Comparison of ENCODE assay signal across 1 cellular context in genomic region chr6:37972994-37973757, GRCh38.
TF ChIP-seq lines count a peak whose summit lies in the region.

No MANE protein-coding gene starts in this region.

TF ChIP-seq in K562, 482 proteins besides CTCF, POLR2A, EP300 and RAD21 (continued from another document and continues in another):
- TF ChIP-seq, protein P1, sequence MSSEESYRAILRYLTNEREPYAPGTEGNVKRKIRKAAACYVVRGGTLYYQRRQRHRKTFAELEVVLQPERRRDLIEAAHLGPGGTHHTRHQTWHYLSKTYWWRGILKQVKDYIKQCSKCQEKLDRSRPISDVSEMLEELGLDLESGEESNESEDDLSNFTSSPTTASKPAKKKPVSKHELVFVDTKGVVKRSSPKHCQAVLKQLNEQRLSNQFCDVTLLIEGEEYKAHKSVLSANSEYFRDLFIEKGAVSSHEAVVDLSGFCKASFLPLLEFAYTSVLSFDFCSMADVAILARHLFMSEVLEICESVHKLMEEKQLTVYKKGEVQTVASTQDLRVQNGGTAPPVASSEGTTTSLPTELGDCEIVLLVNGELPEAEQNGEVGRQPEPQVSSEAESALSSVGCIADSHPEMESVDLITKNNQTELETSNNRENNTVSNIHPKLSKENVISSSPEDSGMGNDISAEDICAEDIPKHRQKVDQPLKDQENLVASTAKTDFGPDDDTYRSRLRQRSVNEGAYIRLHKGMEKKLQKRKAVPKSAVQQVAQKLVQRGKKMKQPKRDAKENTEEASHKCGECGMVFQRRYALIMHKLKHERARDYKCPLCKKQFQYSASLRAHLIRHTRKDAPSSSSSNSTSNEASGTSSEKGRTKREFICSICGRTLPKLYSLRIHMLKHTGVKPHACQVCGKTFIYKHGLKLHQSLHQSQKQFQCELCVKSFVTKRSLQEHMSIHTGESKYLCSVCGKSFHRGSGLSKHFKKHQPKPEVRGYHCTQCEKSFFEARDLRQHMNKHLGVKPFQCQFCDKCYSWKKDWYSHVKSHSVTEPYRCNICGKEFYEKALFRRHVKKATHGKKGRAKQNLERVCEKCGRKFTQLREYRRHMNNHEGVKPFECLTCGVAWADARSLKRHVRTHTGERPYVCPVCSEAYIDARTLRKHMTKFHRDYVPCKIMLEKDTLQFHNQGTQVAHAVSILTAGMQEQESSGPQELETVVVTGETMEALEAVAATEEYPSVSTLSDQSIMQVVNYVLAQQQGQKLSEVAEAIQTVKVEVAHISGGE (CRISPR knock-in tag; IDR thresholded peaks at IDR 0.05), result no peak
- no peak for TF ChIP-seq MXI1 (IDR thresholded peaks at IDR 0.05; ENCODE audit: low read depth, low read length)
- TF ChIP-seq MECOM (CRISPR knock-in tag; IDR thresholded peaks at IDR 0.05), result peak; percentile 84
- TF ChIP-seq ZNF121 (CRISPR knock-in tag; conservative IDR thresholded peaks at IDR 0.05), result no peak
- 0 out of 2 replicates have a peak, but pooled peaks have one; percentile 15 for TF ChIP-seq GABPA (tag; conservative IDR thresholded peaks at IDR 0.05; ENCODE audit: low read depth)
- peak; percentile 96 for TF ChIP-seq ZNF589 (CRISPR knock-in tag; IDR thresholded peaks at IDR 0.05; ENCODE audit: low read depth)
- no peak for TF ChIP-seq KLF10 (CRISPR knock-in tag; IDR thresholded peaks at IDR 0.05)
- no peak for TF ChIP-seq FOXM1 (IDR thresholded peaks at IDR 0.05; ENCODE audit: low read depth)
- TF ChIP-seq FOXM1 (CRISPR knock-in tag; IDR thresholded peaks at IDR 0.05; ENCODE audit: low read depth), result no peak
- TF ChIP-seq CBFA2T2 (conservative IDR thresholded peaks at IDR 0.05), result no peak
- peak; percentile 66; the same call in 1 of the 2 replicates for TF ChIP-seq ELF2 (CRISPR knock-in tag; IDR thresholded peaks at IDR 0.05)
- peak; percentile 10; the same call in 1 of the 2 replicates for TF ChIP-seq ID3 (CRISPR knock-in tag; IDR thresholded peaks at IDR 0.05)
- TF ChIP-seq ID3 (tag; IDR thresholded peaks at IDR 0.05), result no peak
- TF ChIP-seq NR2C1 (IDR thresholded peaks at IDR 0.05), result no peak
- TF ChIP-seq NR2C1 (tag; IDR thresholded peaks at IDR 0.05), result peak; percentile 70
- no peak for TF ChIP-seq ZNF174 (CRISPR knock-in tag; IDR thresholded peaks at IDR 0.05)
- no peak for TF ChIP-seq ZNF263 (CRISPR knock-in tag; IDR thresholded peaks at IDR 0.05; ENCODE audit: borderline replicate concordance)
- TF ChIP-seq ZHX1 (conservative IDR thresholded peaks at IDR 0.05; ENCODE audit: low read length), result no peak
- TF ChIP-seq ZNF282 (CRISPR knock-in tag; IDR thresholded peaks at IDR 0.05), result no peak
- TF ChIP-seq SNIP1 (IDR thresholded peaks at IDR 0.05; ENCODE audit: low read depth), result no peak
- 0 out of 2 replicates have a peak, but pooled peaks have one; percentile 20 for TF ChIP-seq TEAD4 (IDR thresholded peaks at IDR 0.05; ENCODE audit: low read length)
- no peak for TF ChIP-seq TEAD4 (CRISPR knock-in tag; IDR thresholded peaks at IDR 0.05; ENCODE audit: borderline replicate concordance)
- TF ChIP-seq MYNN (IDR thresholded peaks at IDR 0.05), result no peak
- TF ChIP-seq MYNN (CRISPR knock-in tag; IDR thresholded peaks at IDR 0.05), result no peak
- peak; percentile 43 for TF ChIP-seq CEBPB (tag; IDR thresholded peaks at IDR 0.05)
- no peak for TF ChIP-seq ZFP91 (CRISPR knock-in tag; IDR thresholded peaks at IDR 0.05)
- TF ChIP-seq EP400 (IDR thresholded peaks at IDR 0.05), result peak; percentile 68
- TF ChIP-seq RBM14 (IDR thresholded peaks at IDR 0.05; ENCODE audit: borderline replicate concordance, insufficient read depth, low read depth, low read length), result no peak
- TF ChIP-seq, protein P2, sequence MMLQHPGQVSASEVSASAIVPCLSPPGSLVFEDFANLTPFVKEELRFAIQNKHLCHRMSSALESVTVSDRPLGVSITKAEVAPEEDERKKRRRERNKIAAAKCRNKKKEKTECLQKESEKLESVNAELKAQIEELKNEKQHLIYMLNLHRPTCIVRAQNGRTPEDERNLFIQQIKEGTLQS (IDR thresholded peaks at IDR 0.05), result peak; percentile 87
- TF ChIP-seq, protein P2 (CRISPR knock-in tag; conservative IDR thresholded peaks at IDR 0.05), result no peak
- TF ChIP-seq ZFP1 (CRISPR knock-in tag; IDR thresholded peaks at IDR 0.05), result no peak
- no peak for TF ChIP-seq RERE (CRISPR knock-in tag; IDR thresholded peaks at IDR 0.05; ENCODE audit: borderline replicate concordance)
- peak; percentile 81 for TF ChIP-seq POLR2H (tag; IDR thresholded peaks at IDR 0.05; ENCODE audit: low read depth)
- TF ChIP-seq SREBF2 (CRISPR knock-in tag; IDR thresholded peaks at IDR 0.05), result no peak
- no peak for TF ChIP-seq ETV6 (IDR thresholded peaks at IDR 0.05; ENCODE audit: borderline replicate concordance in 1 of 2, low read depth in 2 of 2, low read length in 1 of 2)
- TF ChIP-seq ETV6 (CRISPR knock-in tag; IDR thresholded peaks at IDR 0.05; ENCODE audit: borderline replicate concordance), result no peak
- TF ChIP-seq CEBPG (CRISPR knock-in tag; IDR thresholded peaks at IDR 0.05), result peak; percentile 96
- peak; percentile 87 to 98 for TF ChIP-seq CEBPG (tag; conservative IDR thresholded peaks at IDR 0.05 in 1 of 2, IDR thresholded peaks at IDR 0.05 in 1 of 2)
- TF ChIP-seq, protein P3, sequence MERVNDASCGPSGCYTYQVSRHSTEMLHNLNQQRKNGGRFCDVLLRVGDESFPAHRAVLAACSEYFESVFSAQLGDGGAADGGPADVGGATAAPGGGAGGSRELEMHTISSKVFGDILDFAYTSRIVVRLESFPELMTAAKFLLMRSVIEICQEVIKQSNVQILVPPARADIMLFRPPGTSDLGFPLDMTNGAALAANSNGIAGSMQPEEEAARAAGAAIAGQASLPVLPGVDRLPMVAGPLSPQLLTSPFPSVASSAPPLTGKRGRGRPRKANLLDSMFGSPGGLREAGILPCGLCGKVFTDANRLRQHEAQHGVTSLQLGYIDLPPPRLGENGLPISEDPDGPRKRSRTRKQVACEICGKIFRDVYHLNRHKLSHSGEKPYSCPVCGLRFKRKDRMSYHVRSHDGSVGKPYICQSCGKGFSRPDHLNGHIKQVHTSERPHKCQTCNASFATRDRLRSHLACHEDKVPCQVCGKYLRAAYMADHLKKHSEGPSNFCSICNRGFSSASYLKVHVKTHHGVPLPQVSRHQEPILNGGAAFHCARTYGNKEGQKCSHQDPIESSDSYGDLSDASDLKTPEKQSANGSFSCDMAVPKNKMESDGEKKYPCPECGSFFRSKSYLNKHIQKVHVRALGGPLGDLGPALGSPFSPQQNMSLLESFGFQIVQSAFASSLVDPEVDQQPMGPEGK (CRISPR knock-in tag; IDR thresholded peaks at IDR 0.05; ENCODE audit: borderline replicate concordance), result no peak
- no peak for TF ChIP-seq PTBP1 (IDR thresholded peaks at IDR 0.05; ENCODE audit: low read depth, low read length)
- TF ChIP-seq KAT7 (CRISPR knock-in tag; IDR thresholded peaks at IDR 0.05; ENCODE audit: borderline replicate concordance), result no peak
- TF ChIP-seq ZSCAN32 (CRISPR knock-in tag; IDR thresholded peaks at IDR 0.05), result peak; percentile 73; the same call in 1 of the 2 replicates
- TF ChIP-seq RBBP5 (IDR thresholded peaks at IDR 0.05; ENCODE audit: borderline replicate concordance, insufficient read depth, low read length, poor library complexity, severe bottlenecking), result no peak
- peak; percentile 77 for TF ChIP-seq GTF2A2 (tag; IDR thresholded peaks at IDR 0.05)
- TF ChIP-seq MAZ (CRISPR knock-in tag; conservative IDR thresholded peaks at IDR 0.05 in 1 of 2, IDR thresholded peaks at IDR 0.05 in 1 of 2), result no peak
- no peak for TF ChIP-seq CBX2 (IDR thresholded peaks at IDR 0.05; ENCODE audit: insufficient read depth, low read length, poor library complexity, severe bottlenecking)
- TF ChIP-seq MAFK (IDR thresholded peaks at IDR 0.05; ENCODE audit: low read length), result no peak
- TF ChIP-seq ZBTB1 (CRISPR knock-in tag; IDR thresholded peaks at IDR 0.05; ENCODE audit: borderline replicate concordance, low read depth), result no peak
- TF ChIP-seq CHD2 (IDR thresholded peaks at IDR 0.05; ENCODE audit: low read depth, low read length), result no peak
- TF ChIP-seq USF1 (CRISPR knock-in tag; IDR thresholded peaks at IDR 0.05), result no peak
- peak; percentile 87 for TF ChIP-seq ZNF197 (CRISPR knock-in tag; IDR thresholded peaks at IDR 0.05; ENCODE audit: low read depth)
- TF ChIP-seq TRIM24 (IDR thresholded peaks at IDR 0.05), result peak; percentile 93 to 97
- no peak for TF ChIP-seq MTA3 (IDR thresholded peaks at IDR 0.05; ENCODE audit: borderline replicate concordance)
- peak; percentile 60 for TF ChIP-seq SMAD4 (CRISPR knock-in tag; conservative IDR thresholded peaks at IDR 0.05)
- TF ChIP-seq KDM4B (IDR thresholded peaks at IDR 0.05; ENCODE audit: borderline replicate concordance in 2 of 2, low read depth in 1 of 2), result no peak
- no peak for TF ChIP-seq SLC30A9 (CRISPR knock-in tag; IDR thresholded peaks at IDR 0.05)
- TF ChIP-seq HSF4 (CRISPR knock-in tag; IDR thresholded peaks at IDR 0.05; ENCODE audit: borderline replicate concordance), result peak; percentile 86; the same call in 1 of the 2 replicates
- no peak for TF ChIP-seq CBFB (CRISPR knock-in tag; IDR thresholded peaks at IDR 0.05)
- TF ChIP-seq SMARCA5 (IDR thresholded peaks at IDR 0.05), result no peak
